ENCODE assay signal across 1 cellular context in the genomic region with DNA sequence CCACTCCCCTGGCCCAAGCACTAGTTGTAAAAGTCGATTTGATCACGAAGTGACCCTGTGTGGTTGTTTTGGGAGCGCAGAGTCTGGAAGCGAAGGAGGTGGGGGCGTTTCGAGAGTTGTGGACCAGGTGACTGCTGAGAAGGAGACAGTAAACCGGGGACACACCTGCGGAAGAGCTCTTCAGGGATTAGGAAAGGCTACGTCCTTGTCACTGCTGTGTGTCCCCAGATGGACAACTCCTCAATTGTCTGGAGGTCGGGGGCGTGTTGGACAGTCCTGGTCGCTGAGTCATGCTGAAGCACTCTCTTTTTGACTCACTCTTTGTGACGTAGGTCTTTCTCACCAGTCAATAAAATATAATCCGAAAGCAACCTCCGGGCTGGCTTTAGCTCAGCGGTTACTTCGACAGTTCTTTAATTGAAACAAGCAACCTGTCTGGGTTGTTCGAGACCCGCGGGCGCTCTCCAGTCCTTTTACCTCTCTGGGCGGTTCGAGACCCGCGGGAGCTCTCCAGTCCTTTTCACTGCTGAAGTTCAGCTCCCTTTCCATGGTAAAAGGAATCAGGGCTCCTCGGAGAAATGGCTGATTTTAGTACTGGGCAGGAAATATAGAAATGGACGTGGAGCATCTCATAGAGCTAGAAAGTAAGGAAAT.
TF ChIP-seq lines count a peak whose summit lies in the region.

No MANE protein-coding gene starts in this region.

TF ChIP-seq in GM23338, 12 proteins besides CTCF, POLR2A, EP300 and RAD21 (continued from another document):
- TF ChIP-seq ZNF114 (CRISPR knock-in tag; IDR thresholded peaks at IDR 0.05) (0 out of 2 replicates have a peak, but pooled peaks have one; percentile 13), EZH2 (IDR thresholded peaks at IDR 0.05; ENCODE audit: low read depth, unreplicated experiment) (no peak), CREB1 (CRISPR knock-in tag; IDR thresholded peaks at IDR 0.05; ENCODE audit: low read depth) (peak; percentile 92)
- TF ChIP-seq, protein P1, sequence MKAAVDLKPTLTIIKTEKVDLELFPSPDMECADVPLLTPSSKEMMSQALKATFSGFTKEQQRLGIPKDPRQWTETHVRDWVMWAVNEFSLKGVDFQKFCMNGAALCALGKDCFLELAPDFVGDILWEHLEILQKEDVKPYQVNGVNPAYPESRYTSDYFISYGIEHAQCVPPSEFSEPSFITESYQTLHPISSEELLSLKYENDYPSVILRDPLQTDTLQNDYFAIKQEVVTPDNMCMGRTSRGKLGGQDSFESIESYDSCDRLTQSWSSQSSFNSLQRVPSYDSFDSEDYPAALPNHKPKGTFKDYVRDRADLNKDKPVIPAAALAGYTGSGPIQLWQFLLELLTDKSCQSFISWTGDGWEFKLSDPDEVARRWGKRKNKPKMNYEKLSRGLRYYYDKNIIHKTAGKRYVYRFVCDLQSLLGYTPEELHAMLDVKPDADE (IDR thresholded peaks at IDR 0.05), result no peak
